ENCODE assay signal across 29 cellular contexts in genomic region chr6:906920-907319, GRCh38.
A peak's percentile ranks its signal among the peaks of the same experiment; 100 is the strongest.
DNase-seq lines count a peak whose midpoint lies in the region; ATAC-seq and TF ChIP-seq lines count a peak whose summit lies in the region.
"Had no signal": no experiment of that assay in that cellular context is flagged by ENCODE, and none has a peak within 500 bp of the region (broad histone marks: within the 10 kb centered on the region; RNA-seq: fewer than 3 reads in every experiment).

No MANE protein-coding gene starts in this region.

- H3K9me3 Mint-ChIP-seq in GM23338, result no peaks in the 10 kb centered on the region; the same call in 2 of the 3 replicates
- H3K9me3 Mint-ChIP-seq in activated CD4-positive, alpha-beta T cell treated with anti-CD3 and anti-CD28 coated beads, Interleukin-2, amount 10 ng/mL, durations not matched to agents 24 days and 14 days, result no peaks in the 10 kb centered on the region
- H3K9me3 Mint-ChIP-seq: activated CD4-positive, alpha-beta memory T cell treated with anti-CD3 and anti-CD28 coated beads for 36 hours; activated T-helper 2 cell treated with anti-CD3 and anti-CD28 coated beads, Interferon-gamma antibody, Interleukin-2, Interleukin-4, amounts not matched to agents 10 μg/mL and 5 μg/mL and 100 μg/mL, durations not matched to agents 14 hours and 24 hours and 36 hours; CD4-positive, alpha-beta T cell; memory B cell; WTC11 had no signal

- H3K9me3 ChIP-seq in testis, result no peaks in the 10 kb centered on the region
- H3K9me3 ChIP-seq: ascending aorta, heart right ventricle, ovary, thoracic aorta had no signal

- no peaks in the 10 kb centered on the region for H4K20me1 ChIP-seq in GM23338 (replicated peaks; ENCODE audit: insufficient read depth)

- H3K27ac ChIP-seq in GM23338 (ENCODE audit: low read depth), result no peak overlapping the region
- no peak overlapping the region for H3K27ac ChIP-seq in testis
- H3K27ac ChIP-seq: ascending aorta, foreskin keratinocyte, heart right ventricle, ovary, thoracic aorta had no signal

- intact Hi-C loops in testis (cut with DNase I; ENCODE audit: low total_unique reads), result no loop called here
- intact Hi-C loops in activated CD4-positive, alpha-beta T cell treated with anti-CD3 and anti-CD28 coated beads, Interleukin-2, amount 10 ng/mL, durations not matched to agents 24 days and 14 days (cut with micrococcal nuclease), result no loop called here

- no peaks in the 10 kb centered on the region for H3F3A ChIP-seq in GM23338 (replicated peaks; ENCODE audit: low read depth)

- H3K27me3 ChIP-seq in GM23338 (ENCODE audit: insufficient read depth) (no peaks in the 10 kb centered on the region), testis (no peaks in the 10 kb centered on the region)
- H3K27me3 ChIP-seq: ascending aorta, foreskin keratinocyte, ovary had no signal

- no peak for TF ChIP-seq POLR2A in testis (IDR thresholded peaks at IDR 0.05)

- no peak for ATAC-seq in GM23338
- ATAC-seq: foreskin keratinocyte, heart right ventricle, right cardiac atrium, Right ventricle myocardium inferior, WTC11 had no signal

- DNase-seq in GM23338 (ENCODE audit: low spot score) (peak; percentile 26), NCI-H69 (lab: John Stamatoyannopoulos, UW) (peak; percentile 67), choroid plexus epithelial cell (ENCODE audit: low read depth) (peak; percentile 66), retinal pigment epithelial cell (ENCODE audit: low read depth) (peak; percentile 68), C1 segment of cervical spinal cord (lab: John Stamatoyannopoulos, UW) (no peak), testis (no peak)
- DNase-seq in activated CD4-positive, alpha-beta T cell treated with anti-CD3 and anti-CD28 coated beads, Interleukin-2, amount 10 ng/mL, durations not matched to agents 24 days and 14 days, result no peak
- DNase-seq: activated CD4-positive, alpha-beta memory T cell treated with anti-CD3 and anti-CD28 coated beads for 36 hours; CD4-positive, alpha-beta T cell; effector CD4-positive, alpha-beta T cell; erythroblast; foreskin keratinocyte; GOT3; heart right ventricle; NCI-H1092 treated with DMSO at 0.1 percent for 48 hours; NCI-H2029; NCI-H2227 treated with DMSO at 0.1 percent for 48 hours; NCI-H82; ovary; right cardiac atrium; stimulated activated naive CD4-positive, alpha-beta T cell treated with Interleukin-2 at 50 U/mL for 16 hours; T-helper 9 cell had no signal

- WGBS in testis, 2 donors, result 66 to 84% methylated on average over 11 of the region's 11 CpGs

- no peak overlapping the region for H2AFZ ChIP-seq in GM23338

- no peaks in the 10 kb centered on the region; the same call in 2 of the 3 replicates for H3K36me3 Mint-ChIP-seq in GM23338 (ENCODE audit: low read depth)
- H3K36me3 Mint-ChIP-seq in activated CD4-positive, alpha-beta T cell treated with anti-CD3 and anti-CD28 coated beads, Interleukin-2, amount 10 ng/mL, durations not matched to agents 24 days and 14 days (ENCODE audit: low read depth), result no peaks in the 10 kb centered on the region
- H3K36me3 Mint-ChIP-seq: activated CD4-positive, alpha-beta memory T cell treated with anti-CD3 and anti-CD28 coated beads for 36 hours; activated naive CD8-positive, alpha-beta T cell; memory B cell; WTC11 had no signal

- no peaks in the 10 kb centered on the region for H3K9me2 ChIP-seq in GM23338 (ENCODE audit: insufficient read depth)

- no peak overlapping the region for H3K27ac Mint-ChIP-seq in GM23338
- H3K27ac Mint-ChIP-seq in activated CD4-positive, alpha-beta T cell treated with anti-CD3 and anti-CD28 coated beads, Interleukin-2, amount 10 ng/mL, durations not matched to agents 24 days and 14 days, result no peak overlapping the region
- H3K27ac Mint-ChIP-seq: activated CD4-positive, alpha-beta memory T cell treated with anti-CD3 and anti-CD28 coated beads for 36 hours; activated naive CD8-positive, alpha-beta T cell; activated T-helper 2 cell treated with anti-CD3 and anti-CD28 coated beads, Interferon-gamma antibody, Interleukin-2, Interleukin-4, amounts not matched to agents 10 μg/mL and 5 μg/mL and 100 μg/mL, durations not matched to agents 14 hours and 24 hours and 36 hours; CD4-positive, alpha-beta T cell; memory B cell; WTC11 had no signal

- no peaks in the 10 kb centered on the region for H3K79me2 ChIP-seq in GM23338 (replicated peaks; ENCODE audit: insufficient read depth)

- H3K4me3 ChIP-seq in GM23338, result no peak overlapping the region
- no peak overlapping the region for H3K4me3 ChIP-seq in choroid plexus epithelial cell (ENCODE audit: low read depth, low read length)
- H3K4me3 ChIP-seq in retinal pigment epithelial cell (ENCODE audit: low read length), result no peak overlapping the region
- no peak overlapping the region for H3K4me3 ChIP-seq in testis
- H3K4me3 ChIP-seq: ascending aorta, heart right ventricle, ovary, thoracic aorta had no signal

- H3K4me1 Mint-ChIP-seq in GM23338, result peaks cover 4% of the 10 kb centered on the region; the same call in 2 of the 3 replicates
- no peaks in the 10 kb centered on the region for H3K4me1 Mint-ChIP-seq in activated CD4-positive, alpha-beta T cell treated with anti-CD3 and anti-CD28 coated beads, Interleukin-2, amount 10 ng/mL, durations not matched to agents 24 days and 14 days
- H3K4me1 Mint-ChIP-seq: memory B cell had no signal

- no peaks in the 10 kb centered on the region for H3K4me1 ChIP-seq in GM23338 (ENCODE audit: insufficient read depth)
- H3K4me1 ChIP-seq in testis, result no peaks in the 10 kb centered on the region
- H3K4me1 ChIP-seq: ascending aorta, foreskin keratinocyte had no signal

- H3K36me3 ChIP-seq in GM23338 (ENCODE audit: insufficient read depth), result no peaks in the 10 kb centered on the region
- H3K36me3 ChIP-seq in testis (ENCODE audit: low read depth, missing control alignments), result no peaks in the 10 kb centered on the region
- H3K36me3 ChIP-seq: ascending aorta, heart right ventricle, ovary, thoracic aorta had no signal

- H3K4me3 Mint-ChIP-seq in GM23338, result no peak overlapping the region
- no peak overlapping the region for H3K4me3 Mint-ChIP-seq in activated CD4-positive, alpha-beta T cell treated with anti-CD3 and anti-CD28 coated beads, Interleukin-2, amount 10 ng/mL, durations not matched to agents 24 days and 14 days
- H3K4me3 Mint-ChIP-seq: activated CD4-positive, alpha-beta memory T cell treated with anti-CD3 and anti-CD28 coated beads for 36 hours; activated naive CD8-positive, alpha-beta T cell; CD4-positive, alpha-beta T cell; memory B cell; WTC11 had no signal

- TF ChIP-seq CTCF in GM23338 (conservative IDR thresholded peaks at IDR 0.05; ENCODE audit: low read depth in 2 of 2) (no peak), choroid plexus epithelial cell (conservative IDR thresholded peaks at IDR 0.05; ENCODE audit: low read depth, low read length) (no peak), retinal pigment epithelial cell (conservative IDR thresholded peaks at IDR 0.05; ENCODE audit: low read depth, low read length) (no peak), testis (IDR thresholded peaks at IDR 0.05) (no peak)

- H3K27me3 Mint-ChIP-seq in GM23338 (ENCODE audit: insufficient read depth, low read depth, poor library complexity), result peaks cover 3% of the 10 kb centered on the region
- peaks cover 2% of the 10 kb centered on the region for H3K27me3 Mint-ChIP-seq in activated CD4-positive, alpha-beta T cell treated with anti-CD3 and anti-CD28 coated beads, Interleukin-2, amount 10 ng/mL, durations not matched to agents 24 days and 14 days

- no peak overlapping the region for H3K4me2 ChIP-seq in GM23338

TF ChIP-seq in GM23338, 12 proteins besides CTCF, POLR2A, EP300 and RAD21 (continues in another document):
- TF ChIP-seq NANOG (IDR thresholded peaks at IDR 0.05; ENCODE audit: borderline replicate concordance) (no peak), EZH2phosphoT487 (IDR thresholded peaks at IDR 0.05; ENCODE audit: unreplicated experiment) (no peak), ZNF114 (CRISPR knock-in tag; IDR thresholded peaks at IDR 0.05) (no peak), STAT1 (IDR thresholded peaks at IDR 0.05; ENCODE audit: unreplicated experiment) (no peak), CREB1 (CRISPR knock-in tag; IDR thresholded peaks at IDR 0.05; ENCODE audit: low read depth) (no peak), JUNB (IDR thresholded peaks at IDR 0.05; ENCODE audit: unreplicated experiment) (no peak), ETS1 (IDR thresholded peaks at IDR 0.05) (no peak)

Comparison
In these comparisons a context has a peak if more than half of its experiments do, and no peak if none do; other contexts are left out.
1. DNase-seq: peak in GM23338 (single experiment), NCI-H69 (single experiment), choroid plexus epithelial cell (single experiment) and retinal pigment epithelial cell (single experiment); none in C1 segment of cervical spinal cord (0 of 14), testis (single experiment) and activated CD4-positive, alpha-beta T cell treated with anti-CD3 and anti-CD28 coated beads, Interleukin-2, amount 10 ng/mL, durations not matched to agents 24 days and 14 days (single experiment).